In the genomic region with DNA sequence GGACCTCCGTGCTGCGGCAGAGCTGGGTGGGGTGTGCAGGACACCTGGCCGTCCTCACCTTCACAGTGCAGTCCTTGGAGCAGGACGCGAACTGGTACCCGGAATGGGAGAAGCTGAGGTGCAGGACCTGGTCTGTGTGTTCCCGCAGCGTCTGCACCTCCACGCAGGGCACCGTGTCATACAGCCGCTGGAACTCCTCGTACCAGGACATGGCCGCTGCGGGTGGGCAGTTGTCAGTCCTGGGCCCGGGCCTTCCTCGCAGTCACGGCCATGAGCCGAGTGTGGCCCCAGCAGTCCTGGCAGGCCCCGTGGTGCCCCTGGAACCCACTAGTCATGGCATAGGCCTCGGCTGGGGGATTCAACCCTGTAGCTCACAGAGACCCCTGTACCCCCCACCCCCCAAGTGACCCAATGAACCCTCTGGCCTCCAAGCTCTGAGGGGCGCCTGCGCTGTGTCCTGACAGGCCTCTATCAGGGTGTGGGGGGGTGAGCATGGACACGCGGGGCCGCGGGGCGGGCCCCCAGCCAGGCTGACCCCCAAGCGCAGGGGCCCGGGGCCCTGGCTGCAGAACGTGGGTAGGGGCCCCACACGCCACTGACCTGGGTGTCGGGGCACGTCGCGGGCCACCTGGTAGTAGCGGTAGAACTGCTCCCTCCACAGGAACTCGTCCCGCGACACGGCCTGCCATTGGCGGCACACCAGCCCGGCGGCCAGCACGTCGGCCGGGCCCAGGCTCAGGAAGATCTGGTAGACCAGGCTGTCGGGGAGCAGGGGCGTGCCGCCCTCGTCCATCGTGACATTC, we compare ENCODE assay signal across 2 cellular contexts.
TF ChIP-seq lines count a peak whose summit lies in the region.

No MANE protein-coding gene starts in this region.

TF ChIP-seq in HEK293, 187 proteins besides CTCF, POLR2A, EP300 and RAD21 (continued from another document and continues in another):
- TF ChIP-seq, protein P1, sequence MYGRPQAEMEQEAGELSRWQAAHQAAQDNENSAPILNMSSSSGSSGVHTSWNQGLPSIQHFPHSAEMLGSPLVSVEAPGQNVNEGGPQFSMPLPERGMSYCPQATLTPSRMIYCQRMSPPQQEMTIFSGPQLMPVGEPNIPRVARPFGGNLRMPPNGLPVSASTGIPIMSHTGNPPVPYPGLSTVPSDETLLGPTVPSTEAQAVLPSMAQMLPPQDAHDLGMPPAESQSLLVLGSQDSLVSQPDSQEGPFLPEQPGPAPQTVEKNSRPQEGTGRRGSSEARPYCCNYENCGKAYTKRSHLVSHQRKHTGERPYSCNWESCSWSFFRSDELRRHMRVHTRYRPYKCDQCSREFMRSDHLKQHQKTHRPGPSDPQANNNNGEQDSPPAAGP (tag by site-specific recombination; IDR thresholded peaks at IDR 0.05) = no peak
- no peak; the same call in 1 of the 2 replicates for TF ChIP-seq YY1 (tag by site-specific recombination; IDR thresholded peaks at IDR 0.05)
- no peak for TF ChIP-seq ZFP3 (tag by site-specific recombination; IDR thresholded peaks at IDR 0.05; ENCODE audit: low read depth)
- TF ChIP-seq ZNF146 (tag by site-specific recombination; IDR thresholded peaks at IDR 0.05) = no peak
- TF ChIP-seq ZNF112 (tag by site-specific recombination; IDR thresholded peaks at IDR 0.05) = no peak
- no peak for TF ChIP-seq ZNF660 (tag by site-specific recombination; IDR thresholded peaks at IDR 0.05)
- TF ChIP-seq ZNF600 (tag by site-specific recombination; IDR thresholded peaks at IDR 0.05) = peak; percentile 70; the same call in 1 of the 2 replicates
- TF ChIP-seq YY2 (tag by site-specific recombination; IDR thresholded peaks at IDR 0.05) = no peak; the same call in 1 of the 2 replicates
- peak; percentile 95 for TF ChIP-seq ZBTB20 (tag by site-specific recombination; IDR thresholded peaks at IDR 0.05)
- TF ChIP-seq, protein P2, sequence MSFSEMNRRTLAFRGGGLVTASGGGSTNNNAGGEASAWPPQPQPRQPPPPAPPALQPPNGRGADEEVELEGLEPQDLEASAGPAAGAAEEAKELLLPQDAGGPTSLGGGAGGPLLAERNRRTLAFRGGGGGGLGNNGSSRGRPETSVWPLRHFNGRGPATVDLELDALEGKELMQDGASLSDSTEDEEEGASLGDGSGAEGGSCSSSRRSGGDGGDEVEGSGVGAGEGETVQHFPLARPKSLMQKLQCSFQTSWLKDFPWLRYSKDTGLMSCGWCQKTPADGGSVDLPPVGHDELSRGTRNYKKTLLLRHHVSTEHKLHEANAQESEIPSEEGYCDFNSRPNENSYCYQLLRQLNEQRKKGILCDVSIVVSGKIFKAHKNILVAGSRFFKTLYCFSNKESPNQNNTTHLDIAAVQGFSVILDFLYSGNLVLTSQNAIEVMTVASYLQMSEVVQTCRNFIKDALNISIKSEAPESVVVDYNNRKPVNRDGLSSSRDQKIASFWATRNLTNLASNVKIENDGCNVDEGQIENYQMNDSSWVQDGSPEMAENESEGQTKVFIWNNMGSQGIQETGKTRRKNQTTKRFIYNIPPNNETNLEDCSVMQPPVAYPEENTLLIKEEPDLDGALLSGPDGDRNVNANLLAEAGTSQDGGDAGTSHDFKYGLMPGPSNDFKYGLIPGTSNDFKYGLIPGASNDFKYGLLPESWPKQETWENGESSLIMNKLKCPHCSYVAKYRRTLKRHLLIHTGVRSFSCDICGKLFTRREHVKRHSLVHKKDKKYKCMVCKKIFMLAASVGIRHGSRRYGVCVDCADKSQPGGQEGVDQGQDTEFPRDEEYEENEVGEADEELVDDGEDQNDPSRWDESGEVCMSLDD (tag by site-specific recombination; IDR thresholded peaks at IDR 0.05) = no peak
- TF ChIP-seq ZNF292 (tag by site-specific recombination; IDR thresholded peaks at IDR 0.05; ENCODE audit: borderline replicate concordance, low read depth) = no peak
- TF ChIP-seq, protein P3, sequence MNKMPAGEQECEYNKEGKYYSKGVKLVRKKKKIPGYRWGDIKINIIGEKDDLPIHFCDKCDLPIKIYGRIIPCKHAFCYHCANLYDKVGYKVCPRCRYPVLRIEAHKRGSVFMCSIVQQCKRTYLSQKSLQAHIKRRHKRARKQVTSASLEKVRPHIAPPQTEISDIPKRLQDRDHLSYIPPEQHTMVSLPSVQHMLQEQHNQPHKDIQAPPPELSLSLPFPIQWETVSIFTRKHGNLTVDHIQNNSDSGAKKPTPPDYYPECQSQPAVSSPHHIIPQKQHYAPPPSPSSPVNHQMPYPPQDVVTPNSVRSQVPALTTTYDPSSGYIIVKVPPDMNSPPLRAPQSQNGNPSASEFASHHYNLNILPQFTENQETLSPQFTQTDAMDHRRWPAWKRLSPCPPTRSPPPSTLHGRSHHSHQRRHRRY (tag by site-specific recombination; IDR thresholded peaks at IDR 0.05) = no peak
- no peak for TF ChIP-seq ZNF16 (tag by site-specific recombination; IDR thresholded peaks at IDR 0.05; ENCODE audit: low read depth)
- no peak for TF ChIP-seq PRDM2 (tag by site-specific recombination; IDR thresholded peaks at IDR 0.05; ENCODE audit: borderline replicate concordance)

TF ChIP-seq in K562, 482 proteins besides CTCF, POLR2A, EP300 and RAD21 (continued from another document):
- TF ChIP-seq, protein P4, sequence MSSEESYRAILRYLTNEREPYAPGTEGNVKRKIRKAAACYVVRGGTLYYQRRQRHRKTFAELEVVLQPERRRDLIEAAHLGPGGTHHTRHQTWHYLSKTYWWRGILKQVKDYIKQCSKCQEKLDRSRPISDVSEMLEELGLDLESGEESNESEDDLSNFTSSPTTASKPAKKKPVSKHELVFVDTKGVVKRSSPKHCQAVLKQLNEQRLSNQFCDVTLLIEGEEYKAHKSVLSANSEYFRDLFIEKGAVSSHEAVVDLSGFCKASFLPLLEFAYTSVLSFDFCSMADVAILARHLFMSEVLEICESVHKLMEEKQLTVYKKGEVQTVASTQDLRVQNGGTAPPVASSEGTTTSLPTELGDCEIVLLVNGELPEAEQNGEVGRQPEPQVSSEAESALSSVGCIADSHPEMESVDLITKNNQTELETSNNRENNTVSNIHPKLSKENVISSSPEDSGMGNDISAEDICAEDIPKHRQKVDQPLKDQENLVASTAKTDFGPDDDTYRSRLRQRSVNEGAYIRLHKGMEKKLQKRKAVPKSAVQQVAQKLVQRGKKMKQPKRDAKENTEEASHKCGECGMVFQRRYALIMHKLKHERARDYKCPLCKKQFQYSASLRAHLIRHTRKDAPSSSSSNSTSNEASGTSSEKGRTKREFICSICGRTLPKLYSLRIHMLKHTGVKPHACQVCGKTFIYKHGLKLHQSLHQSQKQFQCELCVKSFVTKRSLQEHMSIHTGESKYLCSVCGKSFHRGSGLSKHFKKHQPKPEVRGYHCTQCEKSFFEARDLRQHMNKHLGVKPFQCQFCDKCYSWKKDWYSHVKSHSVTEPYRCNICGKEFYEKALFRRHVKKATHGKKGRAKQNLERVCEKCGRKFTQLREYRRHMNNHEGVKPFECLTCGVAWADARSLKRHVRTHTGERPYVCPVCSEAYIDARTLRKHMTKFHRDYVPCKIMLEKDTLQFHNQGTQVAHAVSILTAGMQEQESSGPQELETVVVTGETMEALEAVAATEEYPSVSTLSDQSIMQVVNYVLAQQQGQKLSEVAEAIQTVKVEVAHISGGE (CRISPR knock-in tag; IDR thresholded peaks at IDR 0.05) = peak in 1 of 3 experiments; percentile 58; a peak in 1 of 6 replicates
- TF ChIP-seq MCM2 (IDR thresholded peaks at IDR 0.05; ENCODE audit: low read depth) (no peak), ZNF583 (CRISPR knock-in tag; IDR thresholded peaks at IDR 0.05) (no peak), ZNF124 (CRISPR knock-in tag; IDR thresholded peaks at IDR 0.05) (0 out of 2 replicates have a peak, but pooled peaks have one; percentile 20), NKRF (IDR thresholded peaks at IDR 0.05; ENCODE audit: borderline replicate concordance) (peak; percentile 59; the same call in 1 of the 2 replicates), CBX1 (IDR thresholded peaks at IDR 0.05; ENCODE audit: low read depth) (no peak; the same call in 1 of the 2 replicates), ZNF830 (CRISPR knock-in tag; IDR thresholded peaks at IDR 0.05) (0 out of 2 replicates have a peak, but pooled peaks have one; percentile 17), MNT (conservative IDR thresholded peaks at IDR 0.05) (peak; percentile 38 to 57; a peak in 2 of 4 replicates)
- TF ChIP-seq, protein P5, sequence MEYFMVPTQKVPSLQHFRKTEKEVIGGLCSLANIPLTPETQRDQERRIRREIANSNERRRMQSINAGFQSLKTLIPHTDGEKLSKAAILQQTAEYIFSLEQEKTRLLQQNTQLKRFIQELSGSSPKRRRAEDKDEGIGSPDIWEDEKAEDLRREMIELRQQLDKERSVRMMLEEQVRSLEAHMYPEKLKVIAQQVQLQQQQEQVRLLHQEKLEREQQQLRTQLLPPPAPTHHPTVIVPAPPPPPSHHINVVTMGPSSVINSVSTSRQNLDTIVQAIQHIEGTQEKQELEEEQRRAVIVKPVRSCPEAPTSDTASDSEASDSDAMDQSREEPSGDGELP (CRISPR knock-in tag; IDR thresholded peaks at IDR 0.05; ENCODE audit: borderline replicate concordance) = peak; percentile 44; the same call in 1 of the 2 replicates
